1 cellular context compared by ENCODE assay signal in the genomic region with DNA sequence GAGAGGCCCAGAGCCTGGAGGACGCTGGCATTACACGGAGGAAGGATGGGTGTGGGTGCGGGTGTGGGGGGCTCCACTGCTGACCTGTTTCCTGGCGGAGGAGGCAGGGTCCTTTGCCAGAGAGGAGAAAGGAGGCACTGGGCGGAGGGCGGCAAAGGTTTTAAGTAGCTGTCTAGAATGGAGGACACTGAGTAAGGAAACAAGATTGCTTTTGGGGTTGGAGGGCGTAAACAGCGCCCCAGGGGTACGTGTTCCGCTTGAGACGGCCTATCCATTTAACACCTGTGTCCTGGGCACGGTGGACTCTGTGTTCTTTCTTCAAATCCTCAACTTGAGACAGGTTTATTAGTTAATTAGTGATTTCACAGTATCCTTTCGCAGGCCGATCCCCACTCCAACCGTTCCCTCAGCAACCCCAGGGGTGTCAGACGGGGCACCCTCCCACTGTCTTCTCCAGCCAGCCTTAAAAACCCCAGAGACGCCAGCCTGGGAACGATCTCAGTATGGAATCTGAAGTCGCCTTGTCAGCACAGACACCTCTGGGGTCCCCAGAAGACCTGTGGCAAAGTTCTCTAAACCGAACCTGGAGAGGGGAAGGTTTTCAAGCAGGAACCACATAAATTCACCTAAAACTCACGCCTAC.
TF ChIP-seq lines count a peak whose summit lies in the region.

No MANE protein-coding gene starts in this region.

TF ChIP-seq in HepG2, 621 proteins besides CTCF, POLR2A, EP300 and RAD21:
- TF ChIP-seq ZIK1 (CRISPR knock-in tag; IDR thresholded peaks at IDR 0.05; ENCODE audit: borderline replicate concordance, low read depth) = no peak
